8 cellular contexts compared by ENCODE assay signal in genomic region chr17:75978938-75979704, GRCh38. TPM values are rescaled to one million over a fixed set of nuclear protein-coding genes. Genes with fewer than 3 reads are reported as not detected.
DNase-seq lines count a peak whose midpoint lies in the region; ATAC-seq and TF ChIP-seq lines count a peak whose summit lies in the region.

ACOX1 (minus strand) TSS chr17:75979166; CDS start chr17:75979073, 93 bp downstream.
TEN1 (plus strand) TSS chr17:75979240; CDS start chr17:75986193, 6,953 bp downstream.

- H3K4me3 Mint-ChIP-seq in nephron progenitor cell = peak within 1 kb of the TSS; percentile 94
- peak within 1 kb of the TSS; percentile 96 to 98 for H3K4me3 Mint-ChIP-seq in stimulated activated naive CD8-positive, alpha-beta T cell treated with anti-CD3 and anti-CD28 coated beads, Interleukin-15, amount 100 ng/mL, for 72 hours

- peak within 1 kb of the TSS; percentile 100 for H3K27ac Mint-ChIP-seq in nephron progenitor cell
- H3K27ac Mint-ChIP-seq in stimulated activated naive CD8-positive, alpha-beta T cell treated with anti-CD3 and anti-CD28 coated beads, Interleukin-15, amount 100 ng/mL, for 72 hours = peak within 1 kb of the TSS; percentile 99 to 100

- H3K36me3 ChIP-seq in ES-I3 (ENCODE audit: insufficient read depth, low read length) = peaks cover 4% of the 10 kb centered on the region; the same call in 1 of the 2 replicates
- no peaks in the 10 kb centered on the region for H3K36me3 ChIP-seq in H7 (replicated peaks; ENCODE audit: control insufficient read depth, insufficient read depth, low read length)
- H3K36me3 ChIP-seq in MG63 = peaks cover 16% of the 10 kb centered on the region

- H3K9me3 Mint-ChIP-seq in nephron progenitor cell = no peaks in the 10 kb centered on the region
- H3K9me3 Mint-ChIP-seq in stimulated activated naive CD8-positive, alpha-beta T cell treated with anti-CD3 and anti-CD28 coated beads, Interleukin-15, amount 100 ng/mL, for 72 hours = no peaks in the 10 kb centered on the region

- H3K9ac ChIP-seq in ES-I3 (ENCODE audit: low read depth, low read length) = peak within 1 kb of the TSS; percentile 97

- H3K36me3 Mint-ChIP-seq in nephron progenitor cell (ENCODE audit: low read depth) = peaks cover 19% of the 10 kb centered on the region

- peaks cover 2% of the 10 kb centered on the region for H3K27me3 Mint-ChIP-seq in nephron progenitor cell (ENCODE audit: low read depth, poor library complexity)
- no peaks in the 10 kb centered on the region for H3K27me3 Mint-ChIP-seq in stimulated activated naive CD8-positive, alpha-beta T cell treated with anti-CD3 and anti-CD28 coated beads, Interleukin-15, amount 100 ng/mL, for 72 hours

- H3K4me3 ChIP-seq in H7 (ENCODE audit: insufficient read depth, low read depth, low read length) = peak within 1 kb of the TSS; percentile 82
- H3K4me3 ChIP-seq in MG63 = peak within 1 kb of the TSS; percentile 85
- H3K4me3 ChIP-seq in fibroblast of the aortic adventitia (ENCODE audit: low read depth, low read length) = peak within 1 kb of the TSS; percentile 93

- H3K27me3 ChIP-seq in H7 (ENCODE audit: control insufficient read depth, insufficient read depth, low read length) = no peaks in the 10 kb centered on the region
- H3K27me3 ChIP-seq in MG63 = no peaks in the 10 kb centered on the region

- TF ChIP-seq CTCF in fibroblast of the aortic adventitia (IDR thresholded peaks at IDR 0.05; ENCODE audit: insufficient read depth, low read length) (peak; percentile 18), nephron progenitor cell (IDR thresholded peaks at IDR 0.05) (no peak)

- H3K4me1 ChIP-seq in ES-I3 (ENCODE audit: insufficient read depth, low read length) = peaks cover 22% of the 10 kb centered on the region

- H3K9me3 ChIP-seq in ES-I3 (ENCODE audit: control insufficient read depth, insufficient read depth, low read length) = no peaks in the 10 kb centered on the region
- H3K9me3 ChIP-seq in MG63 = no peaks in the 10 kb centered on the region

- peaks cover 66% of the 10 kb centered on the region for H3K4me1 Mint-ChIP-seq in nephron progenitor cell
- H3K4me1 Mint-ChIP-seq in stimulated activated naive CD8-positive, alpha-beta T cell treated with anti-CD3 and anti-CD28 coated beads, Interleukin-15, amount 100 ng/mL, for 72 hours = peaks cover 54% of the 10 kb centered on the region

- DNase-seq in H7 = peak; percentile 95
- DNase-seq in MG63 = peak; percentile 99
- DNase-seq in SHP77 treated with DMSO at 0.1 percent for 48 hours (lab: John Stamatoyannopoulos, UW) = peak; percentile 98
- DNase-seq in activated effector memory CD4-positive, alpha-beta T cell treated with anti-CD3 and anti-CD28 coated beads, Interleukin-2, amount 50 U/mL, for 16 hours = peak; percentile 98
- peak; percentile 96 for DNase-seq in fibroblast of the aortic adventitia (ENCODE audit: low read depth)
- DNase-seq in nephron progenitor cell = peak; percentile 95
- DNase-seq in stimulated activated naive CD8-positive, alpha-beta T cell treated with anti-CD3 and anti-CD28 coated beads, Interleukin-15, amount 100 ng/mL, for 72 hours = peak; percentile 93 to 96

- ATAC-seq in stimulated activated naive CD8-positive, alpha-beta T cell treated with anti-CD3 and anti-CD28 coated beads, Interleukin-15, amount 100 ng/mL, for 72 hours = peak; percentile 98

RNA-seq across cellular contexts. Expression of gene ACOX1, which starts in this region (rescaled TPM):
- 35.1 and 38.3 TPM in 2 replicates for total RNA-seq in H7 (2014; rRNA removed; shearing (Covaris generic))
- 24.5 and 26.9 TPM in 2 replicates for total RNA-seq in MG63 (2014; rRNA removed; shearing (Covaris generic); ENCODE audit: low replicate concordance)
- 47.0 and 61.5 TPM in 2 replicates for total RNA-seq in fibroblast of the aortic adventitia (ENCODE audit: low replicate concordance)

RNA-seq across cellular contexts. Expression of gene TEN1, which starts in this region (rescaled TPM):
- 12.5 and 16.9 TPM in 2 replicates for total RNA-seq in H7 (2014; rRNA removed; shearing (Covaris generic))
- 23.2 and 23.9 TPM in 2 replicates for total RNA-seq in MG63 (2014; rRNA removed; shearing (Covaris generic); ENCODE audit: low replicate concordance)
- total RNA-seq in fibroblast of the aortic adventitia (ENCODE audit: low replicate concordance) = 16.0 and 18.3 TPM in 2 replicates

Comparison
In these comparisons a context has a peak if more than half of its experiments do, and no peak if none do; other contexts are left out.
1. Peak in every context shown above with its lines: DNase-seq, ATAC-seq and H3K4me3 ChIP-seq.